19 cellular contexts compared by ENCODE assay signal in genomic region chr19:48342414-48342738, GRCh38. TPM values are rescaled to one million over a fixed set of nuclear protein-coding genes. Genes with fewer than 3 reads are reported as not detected.
DNase-seq lines count a peak whose midpoint lies in the region; FAIRE-seq and TF ChIP-seq lines count a peak whose summit lies in the region.
"Had no signal": no experiment of that assay in that cellular context is flagged by ENCODE, and none has a peak within 500 bp of the region (broad histone marks: within the 10 kb centered on the region; RNA-seq: fewer than 3 reads in every experiment).

No MANE protein-coding gene starts in this region.

- H4K91ac ChIP-seq in mesenchymal stem cell (ENCODE audit: low read length): peak overlapping the region; percentile 0

- H3K9me3 ChIP-seq in mesenchymal stem cell (ENCODE audit: control insufficient read depth, low read length) (no peaks in the 10 kb centered on the region), endodermal cell (ENCODE audit: control insufficient read depth, low read length) (no peaks in the 10 kb centered on the region)
- H3K9me3 ChIP-seq: BLaER1 had no signal

- no peak overlapping the region for H3K4me3 Mint-ChIP-seq in endodermal cell
- H3K4me3 Mint-ChIP-seq: CD14-positive monocyte; CD4-positive, alpha-beta memory T cell; IgD-negative memory B cell had no signal

- no peak overlapping the region for H2BK12ac ChIP-seq in mesenchymal stem cell (ENCODE audit: low read length in 2 of 2)

- H3K27me3 ChIP-seq in H7 (ENCODE audit: control insufficient read depth, insufficient read depth, low read length): no peaks in the 10 kb centered on the region
- no peaks in the 10 kb centered on the region for H3K27me3 ChIP-seq in mesenchymal stem cell (ENCODE audit: control insufficient read depth in 1 of 2, insufficient read depth in 1 of 2, low read length in 2 of 2)
- H3K27me3 ChIP-seq in endodermal cell (ENCODE audit: control insufficient read depth, insufficient read depth, low read length, poor library complexity, severe bottlenecking): no peaks in the 10 kb centered on the region
- H3K27me3 ChIP-seq: BLaER1 had no signal

- no peak overlapping the region for H2AK5ac ChIP-seq in mesenchymal stem cell (ENCODE audit: low read length, severe bottlenecking)

- H3K4ac ChIP-seq in mesenchymal stem cell (ENCODE audit: low read depth in 1 of 2, low read length in 2 of 2): no peak overlapping the region

- H3K18ac ChIP-seq in mesenchymal stem cell (ENCODE audit: low read depth in 1 of 2, low read length in 2 of 2): no peak overlapping the region

- H3K4me1 Mint-ChIP-seq in endodermal cell: no peaks in the 10 kb centered on the region
- H3K4me1 Mint-ChIP-seq: CD4-positive, alpha-beta memory T cell had no signal

- H2BK15ac ChIP-seq in mesenchymal stem cell (ENCODE audit: low read depth, poor library complexity, severe bottlenecking): no peak overlapping the region

- no peaks in the 10 kb centered on the region for H3K79me1 ChIP-seq in mesenchymal stem cell (replicated peaks; ENCODE audit: low read length, poor library complexity, severe bottlenecking)

- H3K9ac ChIP-seq in mesenchymal stem cell (ENCODE audit: low read length) (no peak overlapping the region), endodermal cell (ENCODE audit: extremely low read depth, low read length, poor library complexity, severe bottlenecking) (no peak overlapping the region)
- H3K9ac ChIP-seq: BLaER1 had no signal

- no peaks in the 10 kb centered on the region for H3K27me3 Mint-ChIP-seq in endodermal cell (ENCODE audit: insufficient read depth)
- H3K27me3 Mint-ChIP-seq: CD4-positive, alpha-beta memory T cell; IgD-negative memory B cell had no signal

- WGBS in mesenchymal stem cell: 92% methylated on average over 20 of the region's 20 CpGs
- 84 to 86% methylated on average over 20 of the region's 20 CpGs for WGBS in endodermal cell (ENCODE audit: insufficient coverage in 1 of 2, insufficient read length in 1 of 2), 2 experiments

- no peak overlapping the region for H4K8ac ChIP-seq in mesenchymal stem cell (ENCODE audit: low read length)

- H3K23ac ChIP-seq in mesenchymal stem cell (ENCODE audit: low read length in 2 of 2): no peak overlapping the region

- no peak overlapping the region for H2BK5ac ChIP-seq in mesenchymal stem cell (ENCODE audit: low read depth, low read length, poor library complexity, severe bottlenecking)

- no peak overlapping the region for H3K4me3 ChIP-seq in H7 (ENCODE audit: insufficient read depth, low read depth, low read length)
- H3K4me3 ChIP-seq in mesenchymal stem cell (ENCODE audit: insufficient read depth in 1 of 2, low read depth in 1 of 2, low read length in 2 of 2): no peak overlapping the region
- H3K4me3 ChIP-seq in endodermal cell (ENCODE audit: low read length): no peak overlapping the region
- H3K4me3 ChIP-seq: BLaER1 had no signal

- H3K14ac ChIP-seq in mesenchymal stem cell (ENCODE audit: low read length in 2 of 2): no peak overlapping the region

- no peak overlapping the region for H2BK120ac ChIP-seq in mesenchymal stem cell (ENCODE audit: low read depth, low read length)

- no peaks in the 10 kb centered on the region for H3K36me3 ChIP-seq in H7 (replicated peaks; ENCODE audit: control insufficient read depth, insufficient read depth, low read length)
- H3K36me3 ChIP-seq in mesenchymal stem cell (ENCODE audit: control insufficient read depth in 1 of 2, insufficient read depth in 2 of 2, low read depth in 1 of 2, low read length in 2 of 2): peaks cover 3 to 10% of the 10 kb centered on the region in 2 experiments
- H3K36me3 ChIP-seq in endodermal cell (ENCODE audit: control insufficient read depth, insufficient read depth, low read length): no peaks in the 10 kb centered on the region

- H3K27ac ChIP-seq in RWPE1 (peak overlapping the region; percentile 39), mesenchymal stem cell (ENCODE audit: low read length, poor library complexity, severe bottlenecking) (no peak overlapping the region), endodermal cell (ENCODE audit: low read depth, low read length) (no peak overlapping the region)
- H3K27ac ChIP-seq: BLaER1 had no signal

- peak; percentile 44 for FAIRE-seq in urothelium cell line (lab: Jason Lieb, UNC)
- FAIRE-seq: H54, HTR-8/SVneo had no signal

- H3K27ac Mint-ChIP-seq in endodermal cell: no peak overlapping the region
- H3K27ac Mint-ChIP-seq: CD4-positive, alpha-beta memory T cell; IgD-negative memory B cell had no signal

- TF ChIP-seq CTCF in RWPE1 (conservative IDR thresholded peaks at IDR 0.05; ENCODE audit: low read depth) (no peak), endodermal cell (conservative IDR thresholded peaks at IDR 0.05) (no peak)

- no peak overlapping the region for H2AFZ ChIP-seq in mesenchymal stem cell (ENCODE audit: low read depth, low read length)

- H3K4me1 ChIP-seq in mesenchymal stem cell (ENCODE audit: control insufficient read depth, insufficient read depth, low read depth, low read length) (peaks cover 14% of the 10 kb centered on the region), endodermal cell (ENCODE audit: control insufficient read depth, insufficient read depth, low read length) (no peaks in the 10 kb centered on the region)

- no peaks in the 10 kb centered on the region for H3K36me3 Mint-ChIP-seq in endodermal cell (ENCODE audit: low read depth)

- CTCF ChIA-PET in RWPE1 (lab: Yijun Ruan, JAX): no interaction called here

- H3K4me2 ChIP-seq in mesenchymal stem cell (ENCODE audit: low read length, poor library complexity, severe bottlenecking): no peak overlapping the region
- H3K4me2 ChIP-seq: BLaER1 had no signal

- no peaks in the 10 kb centered on the region for H3K9me3 Mint-ChIP-seq in endodermal cell
- H3K9me3 Mint-ChIP-seq: CD4-positive, alpha-beta memory T cell; IgD-negative memory B cell had no signal

- DNase-seq in H7: peak; percentile 72
- no peak for DNase-seq in RWPE1 (ENCODE audit: low spot score)
- no peak for DNase-seq in mesenchymal stem cell
- no peak for DNase-seq in urothelium cell line (ENCODE audit: low spot score)
- DNase-seq in endodermal cell: no peak
- DNase-seq in kidney tubule cell (ENCODE audit: low spot score): no peak
- DNase-seq in T-helper 9 cell: no peak
- DNase-seq: 8988T; Calu3; CD4-positive, alpha-beta memory T cell; DMS79 treated with DMSO at 0.1 percent for 48 hours; GF-D8 had no signal

- POLR2A ChIA-PET in RWPE1 (lab: Yijun Ruan, JAX; ENCODE audit: low non-redundant PET): no interaction called here

RNA-seq across cellular contexts. Expression of gene EMP3, which starts 17.0 kb away (rescaled TPM):
- 29.9 and 57.5 TPM in 2 replicates for total RNA-seq in H7 (2014; rRNA removed; shearing (Covaris generic))
- polyA plus RNA-seq in mesenchymal stem cell (2013, experiment 1 of 2): 450 TPM
- polyA plus RNA-seq in mesenchymal stem cell (2013, experiment 2 of 2): 450 TPM
- 1 to 10 TPM; 3.5 TPM for total RNA-seq in endodermal cell
- 38.7 TPM for polyA plus RNA-seq in endodermal cell (2013, experiment 1 of 2)
- polyA plus RNA-seq in endodermal cell (2013, experiment 2 of 2): 37.9 TPM

RNA-seq across cellular contexts. Expression of gene TMEM143, which starts 21.4 kb away (rescaled TPM):
- total RNA-seq in H7 (2014; rRNA removed; shearing (Covaris generic)): 11.5 and 17.4 TPM in 2 replicates
- 3.7 TPM for polyA plus RNA-seq in mesenchymal stem cell (2013, experiment 1 of 2)
- polyA plus RNA-seq in mesenchymal stem cell (2013, experiment 2 of 2): 3.8 TPM
- 10 to 100 TPM; 13.9 to 19.1 TPM for total RNA-seq in endodermal cell
- polyA plus RNA-seq in endodermal cell (2013, experiment 1 of 2): 12.9 TPM
- 11.9 TPM for polyA plus RNA-seq in endodermal cell (2013, experiment 2 of 2)

RNA-seq across cellular contexts. Expression of gene SYNGR4, which starts 21.8 kb away (rescaled TPM):
- total RNA-seq in H7 (2014; rRNA removed; shearing (Covaris generic)): not detected in 2 replicates
- not detected for polyA plus RNA-seq in mesenchymal stem cell (2013, experiment 1 of 2)
- polyA plus RNA-seq in mesenchymal stem cell (2013, experiment 2 of 2): not detected
- not detected for total RNA-seq in endodermal cell
- 0.96 TPM for polyA plus RNA-seq in endodermal cell (2013, experiment 1 of 2)
- polyA plus RNA-seq in endodermal cell (2013, experiment 2 of 2): not detected
- total RNA-seq: A673; Calu3; CD4-positive, alpha-beta memory T cell had no signal
- polyA plus RNA-seq: AG04450; CD14-positive monocyte; CD4-positive, alpha-beta memory T cell; IgD-negative memory B cell had no signal

RNA-seq across cellular contexts. Expression of gene KDELR1, which starts 49.0 kb away (rescaled TPM):
- 110 and 111 TPM in 2 replicates for total RNA-seq in H7 (2014; rRNA removed; shearing (Covaris generic))
- 602 TPM for polyA plus RNA-seq in mesenchymal stem cell (2013, experiment 1 of 2)
- 596 TPM for polyA plus RNA-seq in mesenchymal stem cell (2013, experiment 2 of 2)
- 100 to 1,000 TPM; 227 to 285 TPM for total RNA-seq in endodermal cell
- polyA plus RNA-seq in endodermal cell (2013, experiment 1 of 2): 254 TPM
- polyA plus RNA-seq in endodermal cell (2013, experiment 2 of 2): 229 TPM

RNA-seq across cellular contexts. Expression of gene GRIN2D, which starts 51.1 kb away (rescaled TPM):
- 4.4 and 4.8 TPM in 2 replicates for total RNA-seq in H7 (2014; rRNA removed; shearing (Covaris generic))
- polyA plus RNA-seq in mesenchymal stem cell (2013, experiment 1 of 2): 3.2 TPM
- 2.7 TPM for polyA plus RNA-seq in mesenchymal stem cell (2013, experiment 2 of 2)
- total RNA-seq in endodermal cell: 1 to 10 TPM in 1 of 2 donors, under 1 TPM in 1; 0.77 to 1.2 TPM
- 10.1 TPM for polyA plus RNA-seq in endodermal cell (2013, experiment 1 of 2)
- polyA plus RNA-seq in endodermal cell (2013, experiment 2 of 2): 9.3 TPM
- total RNA-seq: Calu3 had no signal
- polyA plus RNA-seq: CD4-positive, alpha-beta memory T cell; IgD-negative memory B cell had no signal
